28 cellular contexts compared by ENCODE assay signal in the genomic region with DNA sequence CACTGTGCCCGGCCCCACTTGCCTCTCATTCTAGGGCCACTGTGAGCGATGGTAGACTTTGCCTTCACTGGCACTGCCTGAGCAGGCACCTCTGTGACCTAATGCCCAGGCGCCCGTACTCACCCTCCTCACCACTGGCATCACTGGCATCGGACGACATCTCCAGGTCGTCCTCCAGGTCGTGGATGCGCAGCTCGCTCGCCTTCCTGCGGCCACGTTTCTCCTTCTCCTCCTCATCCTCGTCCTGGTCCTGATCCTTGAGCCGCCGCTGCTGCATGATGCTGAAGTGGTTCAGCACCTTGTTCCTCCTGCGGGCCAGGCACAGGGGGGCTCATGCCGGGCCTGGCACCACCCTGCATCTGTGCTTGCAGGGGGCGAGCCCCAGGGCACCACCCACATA.
"Had no signal": no experiment of that assay in that cellular context is flagged by ENCODE, and none has a peak within 500 bp of the region (broad histone marks: within the 10 kb centered on the region; RNA-seq: fewer than 3 reads in every experiment).

No MANE protein-coding gene starts in this region.

- H3K27ac ChIP-seq: breast epithelium, SK-N-MC, VCaP had no signal

- ATAC-seq: activated CD4-positive, alpha-beta T cell treated with anti-CD3 and anti-CD28 coated beads for 36 hours; activated T-helper 17 cell treated with anti-CD3 and anti-CD28 coated beads, Interleukin-2, amount 50 U/mL, for 72 hours; Panc1; Right ventricle myocardium inferior; T-cell had no signal

- H3K27me3 ChIP-seq: breast epithelium had no signal

- H3K4me3 ChIP-seq: breast epithelium, SK-N-MC had no signal

- DNase-seq: activated CD4-positive, alpha-beta memory T cell treated with anti-CD3 and anti-CD28 coated beads, Interleukin-2, amount 10 ng/mL, durations not matched to agents 7 days and 5 days; activated CD4-positive, alpha-beta T cell treated with anti-CD3 and anti-CD28 coated beads for 36 hours; activated CD4-positive, alpha-beta T cell treated with anti-CD3 and anti-CD28 coated beads, Interleukin-2, amount 50 U/mL, for 1 hour; activated CD4-positive, CD25-positive, alpha-beta regulatory T cell; activated gamma-delta T cell treated with Interleukin-2 at 50 U/mL for 16 hours; activated naive CD4-positive, alpha-beta T cell treated with anti-CD3 and anti-CD28 coated beads, Interleukin-2, amount 50 U/mL, for 16 hours; activated T-cell treated with anti-CD3 and anti-CD28 coated beads for 4 hours; activated T-cell treated with anti-CD3 and anti-CD28 coated beads, Interleukin-2, amount 50 U/mL, for 48 hours; aorta; caudate nucleus; KG1; NCI-H1092; NCI-H1417; NCI-H1694; NCI-H2029 treated with DMSO at 0.1 percent for 48 hours; NCI-H345; NCI-H510A; NCI-H526 treated with DMSO at 0.1 percent for 48 hours; NCI-H82; OCI-M1; RPMI8226; T-cell had no signal

- H3K4me1 ChIP-seq: breast epithelium had no signal

- H3K9me3 ChIP-seq: breast epithelium had no signal
